8 cellular contexts compared by ENCODE assay signal in genomic region chr20:31543966-31544598, GRCh38. TPM values are rescaled to one million over a fixed set of nuclear protein-coding genes. Genes with fewer than 3 reads are reported as not detected.
A peak's percentile ranks its signal among the peaks of the same experiment; 100 is the strongest.
DNase-seq lines count a peak whose midpoint lies in the region; ATAC-seq and TF ChIP-seq lines count a peak whose summit lies in the region.

No MANE protein-coding gene starts in this region.

- no peak for TF ChIP-seq POLR2A in esophagus muscularis mucosa (IDR thresholded peaks at IDR 0.05; ENCODE audit: low read depth)

- H3K4me2 ChIP-seq in osteoblast (ENCODE audit: insufficient read depth, low read length) = peak overlapping the region; percentile 34

- peaks cover 18% of the 10 kb centered on the region for H3K4me1 ChIP-seq in SJCRH30
- H3K4me1 ChIP-seq in esophagus muscularis mucosa = peaks cover 11 to 47% (median 38%) of the 10 kb centered on the region in 4 donors
- peaks cover 50% of the 10 kb centered on the region for H3K4me1 ChIP-seq in osteoblast (ENCODE audit: insufficient read depth, low read length)

- no peak for TF ChIP-seq EP300 in esophagus muscularis mucosa (IDR thresholded peaks at IDR 0.05)

- no peaks in the 10 kb centered on the region for H3K9me3 Mint-ChIP-seq in Calu3 (ENCODE audit: low read depth, unreplicated experiment)

- ATAC-seq in HG02623 (IDR thresholded peaks at IDR 0.05; ENCODE audit: unreplicated experiment) (no peak), HG03378 (IDR thresholded peaks at IDR 0.05; ENCODE audit: unreplicated experiment) (no peak)

- H3K27ac ChIP-seq in SJCRH30 (peak overlapping the region; percentile 61; the same call in 1 of the 2 replicates), esophagus muscularis mucosa (replicated peaks in 1 of 4) (peak overlapping the region in 3 of 4 donors; percentile 38 to 60 (median 38)), osteoblast (ENCODE audit: low read depth, low read length) (peak overlapping the region; percentile 78)

- peaks cover 57% of the 10 kb centered on the region for H3K79me2 ChIP-seq in osteoblast (ENCODE audit: insufficient read depth, low read length)

- H3K27me3 Mint-ChIP-seq in Calu3 (ENCODE audit: unreplicated experiment) = no peaks in the 10 kb centered on the region

- WGBS in esophagus muscularis mucosa = 63% methylated on average over 1 of the region's 1 CpG

- no peaks in the 10 kb centered on the region for H3K9me3 ChIP-seq in SJCRH30 (replicated peaks)
- H3K9me3 ChIP-seq in esophagus muscularis mucosa = no peaks in the 10 kb centered on the region
- H3K9me3 ChIP-seq in osteoblast (ENCODE audit: low read depth, low read length) = no peaks in the 10 kb centered on the region

- CTCF ChIA-PET in Calu3 (lab: Charles Lee) = interaction anchor here (2.9 kb wide), 1 partner anchor 16 kb away, joined by 11 read pairs; no protein-coding TSS in a partner anchor

- intact Hi-C loops in Calu3 (cut with micrococcal nuclease; ENCODE audit: unreplicated experiment) = no loop called here
- intact Hi-C loops in esophagus muscularis mucosa (cut with DNase I) = no loop called here

- H3K36me3 Mint-ChIP-seq in Calu3 (ENCODE audit: insufficient read depth, unreplicated experiment) = peaks cover 66% of the 10 kb centered on the region

- H3K36me3 ChIP-seq in SJCRH30 (peaks cover 43% of the 10 kb centered on the region), esophagus muscularis mucosa (peaks cover 28 to 80% (median 64%) of the 10 kb centered on the region in 4 donors), osteoblast (ENCODE audit: insufficient read depth, low read length) (peaks cover 54% of the 10 kb centered on the region)

- H3K4me3 ChIP-seq in SJCRH30 (no peak overlapping the region), esophagus muscularis mucosa (no peak overlapping the region), osteoblast (ENCODE audit: insufficient read depth, low read length) (no peak overlapping the region)

- H3K4me1 Mint-ChIP-seq in Calu3 (ENCODE audit: low read depth, unreplicated experiment) = peaks cover 17% of the 10 kb centered on the region

- no peak overlapping the region for H3K4me3 Mint-ChIP-seq in Calu3 (ENCODE audit: low read depth, unreplicated experiment)

- no peak overlapping the region for H2AFZ ChIP-seq in osteoblast (ENCODE audit: low read length)

- H4K20me1 ChIP-seq in osteoblast (ENCODE audit: insufficient read depth, low read length) = peaks cover 2% of the 10 kb centered on the region

- BruUV-seq in Calu3 (replicated peaks; lab: Mats Ljungman, UMichigan) = no TSS peak

- TF ChIP-seq CTCF in Calu3 (IDR thresholded peaks at IDR 0.05; ENCODE audit: unreplicated experiment) (no peak), esophagus muscularis mucosa (IDR thresholded peaks at IDR 0.05) (no peak), osteoblast (IDR thresholded peaks at IDR 0.05; ENCODE audit: extremely low read depth, low read depth, low read length) (no peak)

- DNase-seq in Calu3 (peak; percentile 40), SJCRH30 (peak in 1 of 2 experiments; percentile 38), esophagus muscularis mucosa (ENCODE audit: extremely low spot score) (no peak), osteoblast (ENCODE audit: insufficient read length, low spot score, missing footprints) (peak; percentile 95), NCI-H2107 (lab: John Stamatoyannopoulos, UW) (no peak), ureter (ENCODE audit: low spot score) (no peak)

- H3K27ac Mint-ChIP-seq in Calu3 (ENCODE audit: unreplicated experiment) = no peak overlapping the region

- H3K27me3 ChIP-seq in SJCRH30 = no peaks in the 10 kb centered on the region
- no peaks in the 10 kb centered on the region for H3K27me3 ChIP-seq in esophagus muscularis mucosa
- no peaks in the 10 kb centered on the region for H3K27me3 ChIP-seq in osteoblast (ENCODE audit: insufficient read depth, low read length)

RNA-seq across cellular contexts. Expression of gene HM13, which starts 29.8 kb away (rescaled TPM):
- total RNA-seq in Calu3 (2022) (342 and 378 TPM in 2 replicates), esophagus muscularis mucosa (10 to 100 TPM; 41.5 to 67.7 (median 47.6) TPM), osteoblast (85.8 and 91.1 TPM in 2 replicates), ureter (176 TPM)
- 101 and 105 TPM in 2 replicates for total RNA-seq in SJCRH30 (2014; rRNA removed; shearing (Covaris generic))

Comparison
In these comparisons a context has a peak if more than half of its experiments do, and no peak if none do; other contexts are left out.
1. DNase-seq: peak in Calu3 (single experiment) and osteoblast (single experiment); none in esophagus muscularis mucosa (single experiment), NCI-H2107 (single experiment) and ureter (single experiment).
2. Peak in every context shown above with its lines, with median percentiles within 50 percentile points of each other: H3K27ac ChIP-seq.